ENCODE assay signal across 23 cellular contexts in genomic region chr2:123609077-123609476, GRCh38.
"Had no signal": no experiment of that assay in that cellular context is flagged by ENCODE, and none has a peak within 500 bp of the region (broad histone marks: within the 10 kb centered on the region; RNA-seq: fewer than 3 reads in every experiment).

No MANE protein-coding gene starts in this region.

- H3K27me3 ChIP-seq: brain microvascular endothelial cell, cardiac muscle cell, SJSA1 had no signal

- H3K36me3 Mint-ChIP-seq: activated naive CD4-positive, alpha-beta T cell treated with anti-CD3 and anti-CD28 coated beads, Interleukin-2, amount 10 ng/mL, durations not matched to agents 7 days and 5 days; activated naive CD8-positive, alpha-beta T cell treated with anti-CD3 and anti-CD28 coated beads for 36 hours had no signal

- H3K36me3 ChIP-seq: brain microvascular endothelial cell, cardiac muscle cell, SJSA1 had no signal

- H3K4me1 Mint-ChIP-seq: activated B cell treated with CpG ODN at 0.5 μM for 24 hours; activated CD4-positive, alpha-beta T cell treated with anti-CD3 and anti-CD28 coated beads, Interleukin-2, amount 10 ng/mL, durations not matched to agents 24 days and 14 days; activated naive CD4-positive, alpha-beta T cell treated with anti-CD3 and anti-CD28 coated beads, Interleukin-2, amount 10 ng/mL, durations not matched to agents 7 days and 5 days; activated naive CD8-positive, alpha-beta T cell treated with anti-CD3 and anti-CD28 coated beads for 36 hours; T-helper 17 cell had no signal

- H3K4me3 Mint-ChIP-seq: activated B cell treated with CpG ODN at 0.5 μM for 24 hours; activated CD4-positive, alpha-beta T cell treated with anti-CD3 and anti-CD28 coated beads, Interleukin-2, amount 10 ng/mL, durations not matched to agents 24 days and 14 days; activated naive CD4-positive, alpha-beta T cell treated with anti-CD3 and anti-CD28 coated beads, Interleukin-2, amount 10 ng/mL, durations not matched to agents 7 days and 5 days; activated naive CD8-positive, alpha-beta T cell treated with anti-CD3 and anti-CD28 coated beads for 36 hours; activated T-cell treated with anti-CD3 and anti-CD28 coated beads, Interleukin-2, amount 50 U/mL, for 4 hours; T-helper 17 cell had no signal

- H3K27ac ChIP-seq: brain microvascular endothelial cell, cardiac muscle cell, SJSA1 had no signal

- H3K27ac Mint-ChIP-seq: activated B cell treated with CpG ODN at 0.5 μM for 24 hours; activated CD4-positive, alpha-beta T cell treated with anti-CD3 and anti-CD28 coated beads, Interleukin-2, amount 10 ng/mL, durations not matched to agents 24 days and 14 days; activated naive CD4-positive, alpha-beta T cell treated with anti-CD3 and anti-CD28 coated beads, Interleukin-2, amount 10 ng/mL, durations not matched to agents 7 days and 5 days; activated naive CD8-positive, alpha-beta T cell treated with anti-CD3 and anti-CD28 coated beads for 36 hours; activated T-helper 2 cell treated with anti-CD3 and anti-CD28 coated beads, Interferon-gamma antibody, Interleukin-2, Interleukin-4, amounts not matched to agents 10 μg/mL and 5 μg/mL and 100 μg/mL, durations not matched to agents 14 hours and 24 hours and 36 hours; T-helper 17 cell had no signal

- DNase-seq: activated B cell treated with CpG ODN at 0.5 μM for 24 hours; activated CD4-positive, alpha-beta T cell treated with anti-CD3 and anti-CD28 coated beads for 1 hour; activated CD4-positive, alpha-beta T cell treated with anti-CD3 and anti-CD28 coated beads, Interleukin-2, amount 10 ng/mL, durations not matched to agents 24 days and 14 days; activated CD4-positive, alpha-beta T cell treated with anti-CD3 and anti-CD28 coated beads, Interleukin-2, amount 50 U/mL, for 48 hours; activated CD8-positive, alpha-beta memory T cell treated with anti-CD3 and anti-CD28 coated beads for 24 hours; activated gamma-delta T cell treated with Interleukin-2 at 50 U/mL for 16 hours; activated naive CD4-positive, alpha-beta T cell treated with anti-CD3 and anti-CD28 coated beads, Interleukin-2, amount 10 ng/mL, durations not matched to agents 7 days and 5 days; activated naive CD8-positive, alpha-beta T cell treated with anti-CD3 and anti-CD28 coated beads for 36 hours; activated T-cell treated with anti-CD3 and anti-CD28 coated beads, Interleukin-2, amount 50 U/mL, for 4 hours; brain microvascular endothelial cell; KG1; NCI-H1048; NCI-H1694; NCI-H2029; NCI-H2107; NCI-H510A treated with DMSO at 0.1 percent for 48 hours; PC-3; SHP77; T-helper 17 cell; T-helper 9 cell had no signal

- H3K4me1 ChIP-seq: SJSA1 had no signal

- H3K4me3 ChIP-seq: cardiac muscle cell, SJSA1 had no signal

- H3K27me3 Mint-ChIP-seq: activated B cell treated with CpG ODN at 0.5 μM for 24 hours; activated CD4-positive, alpha-beta T cell treated with anti-CD3 and anti-CD28 coated beads, Interleukin-2, amount 10 ng/mL, durations not matched to agents 24 days and 14 days; activated naive CD4-positive, alpha-beta T cell treated with anti-CD3 and anti-CD28 coated beads, Interleukin-2, amount 10 ng/mL, durations not matched to agents 7 days and 5 days; activated naive CD8-positive, alpha-beta T cell treated with anti-CD3 and anti-CD28 coated beads for 36 hours; T-helper 17 cell had no signal
